32 cellular contexts compared by ENCODE assay signal in the genomic region with DNA sequence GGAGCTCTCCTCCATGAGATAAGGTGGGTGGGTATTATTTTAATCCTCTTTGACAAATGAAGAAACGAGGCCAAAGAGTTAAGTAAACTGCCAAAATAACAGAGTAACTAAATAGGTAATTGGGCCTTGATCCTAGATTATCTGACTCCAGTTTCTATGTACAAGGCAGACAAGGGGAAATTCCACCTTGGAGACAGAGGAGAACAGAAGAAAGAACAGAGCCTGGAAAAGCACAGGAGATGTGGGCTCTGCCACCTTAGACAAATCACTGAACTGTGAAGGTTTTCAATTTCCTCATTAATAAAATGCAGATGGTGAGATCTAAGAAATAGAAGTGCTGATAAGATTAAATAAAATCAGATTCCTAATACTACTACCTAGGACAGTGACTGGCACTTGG.
"Had no signal": no experiment of that assay in that cellular context is flagged by ENCODE, and none has a peak within 500 bp of the region (broad histone marks: within the 10 kb centered on the region; RNA-seq: fewer than 3 reads in every experiment).

No MANE protein-coding gene starts in this region.

- H3K9me3 Mint-ChIP-seq: activated B cell treated with CpG ODN at 0.5 μM for 24 hours; activated CD8-positive, alpha-beta T cell treated with anti-CD3 and anti-CD28 coated beads for 36 hours; activated naive CD4-positive, alpha-beta T cell treated with anti-CD3 and anti-CD28 coated beads, Interleukin-2, amount 10 ng/mL, durations not matched to agents 7 days and 5 days; activated naive CD8-positive, alpha-beta T cell treated with anti-CD3 and anti-CD28 coated beads, Interleukin-2, amount 50 U/mL, for 24 hours; activated T-cell treated with anti-CD3 and anti-CD28 coated beads, Interleukin-2, amount 50 U/mL, for 24 hours; activated T-helper 2 cell treated with anti-CD3 and anti-CD28 coated beads, Interferon-gamma antibody, Interleukin-2, Interleukin-4, amounts not matched to agents 10 μg/mL and 5 μg/mL and 100 μg/mL, durations not matched to agents 14 hours and 24 hours and 36 hours; T-helper 2 cell treated with Interferon-gamma antibody and Interleukin-4, amounts not matched to agents 5 μg/mL and 100 μg/mL, for 36 hours had no signal

- H3K27ac Mint-ChIP-seq: activated B cell treated with CpG ODN at 0.5 μM for 24 hours; activated CD4-positive, alpha-beta memory T cell treated with anti-CD3 and anti-CD28 coated beads for 36 hours; activated CD4-positive, alpha-beta T cell treated with anti-CD3 and anti-CD28 coated beads, Interleukin-2, amount 10 ng/mL, durations not matched to agents 24 days and 14 days; activated CD8-positive, alpha-beta memory T cell treated with anti-CD3 and anti-CD28 coated beads, Interleukin-2, amount 10 ng/mL, durations not matched to agents 7 days and 5 days; activated CD8-positive, alpha-beta T cell treated with anti-CD3 and anti-CD28 coated beads for 36 hours; activated naive CD4-positive, alpha-beta T cell treated with anti-CD3 and anti-CD28 coated beads, Interleukin-2, amount 10 ng/mL, durations not matched to agents 7 days and 5 days; activated naive CD8-positive, alpha-beta T cell; activated naive CD8-positive, alpha-beta T cell treated with anti-CD3 and anti-CD28 coated beads, Interleukin-2, amount 10 ng/mL, durations not matched to agents 7 days and 5 days; activated naive CD8-positive, alpha-beta T cell treated with anti-CD3 and anti-CD28 coated beads, Interleukin-2, amount 50 U/mL, for 24 hours; activated T-cell treated with anti-CD3 and anti-CD28 coated beads, Interleukin-2, amount 50 U/mL, for 24 hours; activated T-helper 2 cell treated with anti-CD3 and anti-CD28 coated beads, Interferon-gamma antibody, Interleukin-2, Interleukin-4, amounts not matched to agents 10 μg/mL and 5 μg/mL and 100 μg/mL, durations not matched to agents 14 hours and 24 hours and 36 hours; T-helper 1 cell treated with Interleukin-12 subunit alpha and Interleukin-12 subunit beta and Interleukin-4 antibody, amounts not matched to agents 30 μg/mL and 1 μg/mL, for 36 hours; T-helper 2 cell treated with Interferon-gamma antibody and Interleukin-4, amounts not matched to agents 5 μg/mL and 100 μg/mL, for 36 hours had no signal

- DNase-seq: activated B cell treated with CpG ODN at 0.5 μM for 24 hours; activated CD4-positive, alpha-beta memory T cell treated with anti-CD3 and anti-CD28 coated beads for 36 hours; activated CD4-positive, alpha-beta T cell treated with anti-CD3 and anti-CD28 coated beads for 4 hours; activated CD4-positive, alpha-beta T cell treated with anti-CD3 and anti-CD28 coated beads, Interleukin-2, amount 10 ng/mL, durations not matched to agents 24 days and 14 days; activated CD4-positive, alpha-beta T cell treated with anti-CD3 and anti-CD28 coated beads, Interleukin-2, amount 50 U/mL, for 1 hour; activated CD4-positive, alpha-beta T cell treated with anti-CD3 and anti-CD28 coated beads, Interleukin-2, amount 50 U/mL, for 4 hours; activated CD4-positive, CD25-positive, alpha-beta regulatory T cell treated with anti-CD3 and anti-CD28 coated beads, Interleukin-2, amount 50 U/mL, for 72 hours; activated CD8-positive, alpha-beta memory T cell treated with anti-CD3 and anti-CD28 coated beads, Interleukin-2, amount 10 ng/mL, durations not matched to agents 7 days and 5 days; activated CD8-positive, alpha-beta memory T cell treated with anti-CD3 and anti-CD28 coated beads, Interleukin-2, amount 50 U/mL, for 48 hours; activated CD8-positive, alpha-beta T cell treated with anti-CD3 and anti-CD28 coated beads for 36 hours; activated effector memory CD4-positive, alpha-beta T cell treated with Interleukin-2 at 50 U/mL for 16 hours; activated gamma-delta T cell; activated naive CD4-positive, alpha-beta T cell treated with anti-CD3 and anti-CD28 coated beads, Interleukin-2, amount 10 ng/mL, durations not matched to agents 7 days and 5 days; activated naive CD4-positive, alpha-beta T cell treated with Interleukin-2 at 50 U/mL for 16 hours; activated naive CD8-positive, alpha-beta T cell treated with anti-CD3 and anti-CD28 coated beads, Interleukin-2, amount 10 ng/mL, durations not matched to agents 7 days and 5 days; activated naive CD8-positive, alpha-beta T cell treated with anti-CD3 and anti-CD28 coated beads, Interleukin-2, amount 50 U/mL, for 24 hours; activated T-cell treated with anti-CD3 and anti-CD28 coated beads, Interleukin-2, amount 50 U/mL, for 24 hours; activated T-cell treated with anti-CD3 and anti-CD28 coated beads, Interleukin-2, amount 50 U/mL, for 48 hours; body of pancreas; brain microvascular endothelial cell; central memory CD4-positive, alpha-beta T cell; T-helper 2 cell; T-helper 9 cell had no signal

- H3K9me3 ChIP-seq: body of pancreas had no signal

- H3K27ac ChIP-seq: ascending aorta, body of pancreas, brain microvascular endothelial cell, breast epithelium, VCaP had no signal

- H3K4me3 ChIP-seq: ascending aorta, body of pancreas, breast epithelium had no signal

- FAIRE-seq: TTC549 had no signal

- H3K36me3 Mint-ChIP-seq: activated CD4-positive, alpha-beta memory T cell treated with anti-CD3 and anti-CD28 coated beads for 36 hours; activated CD8-positive, alpha-beta memory T cell treated with anti-CD3 and anti-CD28 coated beads, Interleukin-2, amount 10 ng/mL, durations not matched to agents 7 days and 5 days; activated naive CD4-positive, alpha-beta T cell treated with anti-CD3 and anti-CD28 coated beads, Interleukin-2, amount 10 ng/mL, durations not matched to agents 7 days and 5 days; activated naive CD4-positive, alpha-beta T cell treated with anti-CD3 and anti-CD28 coated beads, Interleukin-2, amount 50 U/mL, for 24 hours; activated naive CD8-positive, alpha-beta T cell had no signal

- H3K4me1 Mint-ChIP-seq: activated B cell treated with CpG ODN at 0.5 μM for 24 hours; activated CD4-positive, alpha-beta T cell treated with anti-CD3 and anti-CD28 coated beads, Interleukin-2, amount 10 ng/mL, durations not matched to agents 24 days and 14 days; activated CD8-positive, alpha-beta memory T cell treated with anti-CD3 and anti-CD28 coated beads, Interleukin-2, amount 10 ng/mL, durations not matched to agents 7 days and 5 days; activated naive CD4-positive, alpha-beta T cell treated with anti-CD3 and anti-CD28 coated beads, Interleukin-2, amount 50 U/mL, for 24 hours; activated naive CD8-positive, alpha-beta T cell treated with anti-CD3 and anti-CD28 coated beads, Interleukin-2, amount 50 U/mL, for 24 hours had no signal

- H3K4me3 Mint-ChIP-seq: activated B cell treated with CpG ODN at 0.5 μM for 24 hours; activated CD4-positive, alpha-beta memory T cell treated with anti-CD3 and anti-CD28 coated beads for 36 hours; activated CD4-positive, alpha-beta T cell treated with anti-CD3 and anti-CD28 coated beads, Interleukin-2, amount 10 ng/mL, durations not matched to agents 24 days and 14 days; activated CD8-positive, alpha-beta memory T cell treated with anti-CD3 and anti-CD28 coated beads, Interleukin-2, amount 10 ng/mL, durations not matched to agents 7 days and 5 days; activated CD8-positive, alpha-beta T cell treated with anti-CD3 and anti-CD28 coated beads for 36 hours; activated naive CD4-positive, alpha-beta T cell treated with anti-CD3 and anti-CD28 coated beads, Interleukin-2, amount 10 ng/mL, durations not matched to agents 7 days and 5 days; activated naive CD4-positive, alpha-beta T cell treated with anti-CD3 and anti-CD28 coated beads, Interleukin-2, amount 50 U/mL, for 24 hours; activated naive CD8-positive, alpha-beta T cell; activated naive CD8-positive, alpha-beta T cell treated with anti-CD3 and anti-CD28 coated beads, Interleukin-2, amount 10 ng/mL, durations not matched to agents 7 days and 5 days; activated naive CD8-positive, alpha-beta T cell treated with anti-CD3 and anti-CD28 coated beads, Interleukin-2, amount 50 U/mL, for 24 hours; activated T-cell treated with anti-CD3 and anti-CD28 coated beads, Interleukin-2, amount 50 U/mL, for 24 hours; T-helper 1 cell treated with Interleukin-12 subunit alpha and Interleukin-12 subunit beta and Interleukin-4 antibody, amounts not matched to agents 30 μg/mL and 1 μg/mL, for 36 hours; T-helper 2 cell treated with Interferon-gamma antibody and Interleukin-4, amounts not matched to agents 5 μg/mL and 100 μg/mL, for 36 hours had no signal

- H3K4me1 ChIP-seq: ascending aorta, body of pancreas, breast epithelium had no signal

- ATAC-seq: activated CD8-positive, alpha-beta memory T cell treated with anti-CD3 and anti-CD28 coated beads, Interleukin-2, amount 10 ng/mL, durations not matched to agents 7 days and 5 days; activated CD8-positive, alpha-beta T cell treated with anti-CD3 and anti-CD28 coated beads for 36 hours; activated naive CD8-positive, alpha-beta T cell treated with anti-CD3 and anti-CD28 coated beads, Interleukin-2, amount 50 U/mL, for 24 hours; body of pancreas had no signal

- H3K36me3 ChIP-seq: ascending aorta, brain microvascular endothelial cell, breast epithelium had no signal

- H3K27me3 Mint-ChIP-seq: activated naive CD4-positive, alpha-beta T cell treated with anti-CD3 and anti-CD28 coated beads, Interleukin-2, amount 50 U/mL, for 24 hours; activated naive CD8-positive, alpha-beta T cell had no signal

- H3K27me3 ChIP-seq: ascending aorta, body of pancreas, breast epithelium had no signal
